Comparison of ENCODE assay signal across 8 cellular contexts in genomic region chr10:97196213-97197029, GRCh38. TPM values are rescaled to one million over a fixed set of nuclear protein-coding genes. Genes with fewer than 3 reads are reported as not detected.
DNase-seq lines count a peak whose midpoint lies in the region; ATAC-seq, FAIRE-seq and TF ChIP-seq lines count a peak whose summit lies in the region.

No MANE protein-coding gene starts in this region.

- CTCF ChIA-PET in H1 (lab: Charles Lee; ENCODE audit: partially characterized antibody), result interaction anchor here (0.7 to 44.6 kb wide), 35 partner anchors 11 to 202 kb away, joined by 3 to 1348 read pairs (median 5); partner anchors contain the start of gene SLIT1

- H2BK15ac ChIP-seq in H1 (ENCODE audit: low read length), result 0 out of 2 replicates have a peak overlapping the region, but pooled peaks have one; percentile 36

- no peak overlapping the region for H2BK5ac ChIP-seq in H1 (ENCODE audit: low read depth, low read length)

- FAIRE-seq in H1 (lab: Jason Lieb, UNC), result peak; percentile 90

- peak; percentile 62 for ATAC-seq in HG03095 (IDR thresholded peaks at IDR 0.05; ENCODE audit: unreplicated experiment)
- no peak for ATAC-seq in GM21515 (IDR thresholded peaks at IDR 0.05; ENCODE audit: unreplicated experiment)

- H3K18ac ChIP-seq in H1 (ENCODE audit: extremely low read depth, low read length), result peak overlapping the region; percentile 13; the same call in 1 of the 2 replicates

- H4K91ac ChIP-seq in H1 (replicated peaks; ENCODE audit: insufficient read length, low read length), result no peak overlapping the region

- peak overlapping the region; percentile 49 to 76 (median 64) for H3K4me3 ChIP-seq in H1 (ENCODE audit: extremely low read depth in 1 of 4, insufficient read depth in 2 of 4, low read depth in 3 of 4, low read length in 4 of 4)

- POLR2A ChIA-PET in H1 (lab: Charles Lee; ENCODE audit: partially characterized antibody), result interaction anchor here (0.8 to 2.0 kb wide), 5 partner anchors 11 to 57 kb away, joined by 3 to 5 read pairs (median 3); partner anchors contain the start of gene SLIT1

- no peak overlapping the region for H3K14ac ChIP-seq in H1 (ENCODE audit: insufficient read length)

- no peak overlapping the region for H3K9ac ChIP-seq in H1 (replicated peaks in 1 of 4; ENCODE audit: extremely low read depth in 1 of 4, low read depth in 3 of 4, low read length in 3 of 4)

- H3K9me3 ChIP-seq in H1 (ENCODE audit: insufficient read depth in 2 of 2, low read depth in 1 of 2, low read length in 1 of 2), result no peaks in the 10 kb centered on the region

- H4K8ac ChIP-seq in H1 (ENCODE audit: extremely low read depth, insufficient read depth, low read length), result peak overlapping the region; percentile 52; the same call in 1 of the 2 replicates

- H3K36me3 Mint-ChIP-seq in mesothelial cell of epicardium, result no peaks in the 10 kb centered on the region

- H2AK5ac ChIP-seq in H1 (ENCODE audit: low read depth, low read length), result no peak overlapping the region

- WGBS in H1 (ENCODE audit: extremely low coverage in 1 of 2, insufficient coverage in 1 of 2, insufficient read length in 1 of 2, insufficient replicate concordance in 2 of 2, low coverage in 1 of 2, low lambda C conversion rate in 2 of 2, missing lambda C conversion rate in 1 of 2), 2 experiments, result 2% methylated on average over 48 of the region's 56 CpGs; no CpG with 5 or more reads in 1 of the 2 experiments

- 0 out of 2 replicates have a peak overlapping the region, but pooled peaks have one; percentile 10 for H2AFZ ChIP-seq in H1 (ENCODE audit: low read length)

- no peak for TF ChIP-seq POLR2A in H1 (IDR thresholded peaks at IDR 0.05; ENCODE audit: control extremely low read depth in 1 of 2, low read depth in 2 of 2, low read length in 2 of 2)

- peaks cover 0 to 12% (median 7%) of the 10 kb centered on the region in 4 experiments; a peak in 5 of 7 replicates for H3K27me3 ChIP-seq in H1 (replicated peaks in 1 of 4; ENCODE audit: control insufficient read depth in 3 of 4, extremely low read depth in 1 of 4, insufficient read depth in 3 of 4, low read length in 3 of 4)

- H2BK120ac ChIP-seq in H1 (replicated peaks; ENCODE audit: low read depth, low read length), result no peak overlapping the region

- H3K79me2 ChIP-seq in H1 (ENCODE audit: control insufficient read depth in 1 of 2, insufficient read depth in 2 of 2, low read length in 2 of 2), result no peaks in the 10 kb centered on the region

- peaks cover 0 to 3% of the 10 kb centered on the region in 2 experiments for H4K20me1 ChIP-seq in H1 (replicated peaks in 1 of 2; ENCODE audit: control insufficient read depth in 1 of 2, insufficient read depth in 2 of 2, low read length in 2 of 2)

- TF ChIP-seq CTCF in H1 (IDR thresholded peaks at IDR 0.05; ENCODE audit: control extremely low read depth in 1 of 3, insufficient read depth in 1 of 3, low read depth in 1 of 3, low read length in 3 of 3) (peak; percentile 73 to 89 (median 83)), mesothelial cell of epicardium (IDR thresholded peaks at IDR 0.05; ENCODE audit: unreplicated experiment) (peak; percentile 63)

- no peaks in the 10 kb centered on the region for H3K36me3 ChIP-seq in H1 (ENCODE audit: control insufficient read depth in 2 of 4, insufficient read depth in 4 of 4, low read length in 3 of 4)

- H3K4me1 ChIP-seq in H1 (replicated peaks in 1 of 4; ENCODE audit: control insufficient read depth in 3 of 4, insufficient read depth in 4 of 4, low read length in 3 of 4), result peaks cover 2 to 9% (median 5%) of the 10 kb centered on the region in 4 experiments; a peak in 5 of 7 replicates

- in situ Hi-C loops in G401 (cut with HindIII; ENCODE audit: low sequenced_read_pairs), result no loop called here

- no peak overlapping the region for H3K27ac Mint-ChIP-seq in mesothelial cell of epicardium

- no peak overlapping the region for H4K5ac ChIP-seq in H1 (ENCODE audit: insufficient read length, low read depth, low read length)

- TF ChIP-seq RAD21 in H1 (IDR thresholded peaks at IDR 0.05 in 1 of 2, conservative IDR thresholded peaks at IDR 0.05 in 1 of 2; ENCODE audit: low read depth in 2 of 2, low read length in 2 of 2), result peak; percentile 55 to 73

- H3K23ac ChIP-seq in H1 (ENCODE audit: insufficient read length), result no peak overlapping the region

- H3K4ac ChIP-seq in H1 (replicated peaks; ENCODE audit: insufficient read length, low read depth, low read length), result no peak overlapping the region

- no peaks in the 10 kb centered on the region for H3K9me3 Mint-ChIP-seq in mesothelial cell of epicardium

- no peak overlapping the region for H2BK20ac ChIP-seq in H1 (ENCODE audit: low read length)

- no peak for TF ChIP-seq EP300 in H1 (IDR thresholded peaks at IDR 0.05; ENCODE audit: borderline replicate concordance in 1 of 2, low read depth in 2 of 2, low read length in 2 of 2)

- H3K56ac ChIP-seq in H1 (replicated peaks; ENCODE audit: insufficient read length, low read depth, low read length), result no peak overlapping the region

- peaks cover 88% of the 10 kb centered on the region for H3K27me3 Mint-ChIP-seq in mesothelial cell of epicardium (ENCODE audit: low read depth)

- H2BK12ac ChIP-seq in H1 (ENCODE audit: low read depth, low read length), result no peak overlapping the region

- peak overlapping the region; percentile 66 to 73 for H3K4me2 ChIP-seq in H1 (ENCODE audit: insufficient read depth in 1 of 2, low read depth in 2 of 2, low read length in 2 of 2)

- H3K4me1 Mint-ChIP-seq in mesothelial cell of epicardium, result peaks cover 4% of the 10 kb centered on the region

- no peaks in the 10 kb centered on the region for H3K79me1 ChIP-seq in H1 (ENCODE audit: low read depth, low read length)

- H3K27ac ChIP-seq in H1 (ENCODE audit: low read depth, low read length), result no peak overlapping the region

- H3K23me2 ChIP-seq in H1 (ENCODE audit: low read depth, low read length), result peaks cover 4% of the 10 kb centered on the region; the same call in 1 of the 2 replicates

- peak overlapping the region; percentile 59 for H3K4me3 Mint-ChIP-seq in mesothelial cell of epicardium

- peak; percentile 65 for DNase-seq in G401 (ENCODE audit: low spot score)
- DNase-seq in NCI-H82 treated with DMSO at 0.1 percent for 48 hours (lab: John Stamatoyannopoulos, UW; ENCODE audit: unreplicated experiment), result peak; percentile 79
- DNase-seq in activated CD8-positive, alpha-beta memory T cell treated with anti-CD3 and anti-CD28 coated beads for 1 hour (ENCODE audit: extremely low read depth in 1 of 2, low read depth in 1 of 2), result peak; percentile 28 to 39
- DNase-seq in H1 (ENCODE audit: low read depth in 1 of 2, low spot score in 2 of 2), result peak; percentile 56 to 85
- DNase-seq in mesothelial cell of epicardium (ENCODE audit: low spot score in 2 of 2, unreplicated experiment in 2 of 2), result peak in 1 of 2 experiments; percentile 51
- peak; percentile 47 to 51 for DNase-seq in stimulated activated CD8-positive, alpha-beta memory T cell treated with anti-CD3 and anti-CD28 coated beads, Interleukin-15, amount 100 ng/mL, for 48 hours (ENCODE audit: low read depth in 2 of 2)

TF ChIP-seq in H1, 55 proteins besides CTCF, POLR2A, EP300 and RAD21 (continues in another document):
- TF ChIP-seq KDM5A (IDR thresholded peaks at IDR 0.05; ENCODE audit: low read length) (no peak), SIN3A (conservative IDR thresholded peaks at IDR 0.05 in 1 of 2, IDR thresholded peaks at IDR 0.05 in 1 of 2; ENCODE audit: low read depth in 1 of 2, low read length in 2 of 2) (peak; percentile 67 to 70; a peak in 1 of 4 replicates), ASH2L (IDR thresholded peaks at IDR 0.05; ENCODE audit: low read length) (peak; percentile 90), SIX5 (IDR thresholded peaks at IDR 0.05; ENCODE audit: low read depth, low read length) (no peak), KDM1A (IDR thresholded peaks at IDR 0.05; ENCODE audit: borderline replicate concordance, low read length) (no peak), SAP30 (IDR thresholded peaks at IDR 0.05; ENCODE audit: insufficient read depth, insufficient replicate concordance, low read length) (peak; percentile 33), EZH2 (IDR thresholded peaks at IDR 0.05; ENCODE audit: low read depth, low read length, severe bottlenecking) (peak; percentile 49), RNF2 (IDR thresholded peaks at IDR 0.05; ENCODE audit: borderline replicate concordance, low read depth, low read length, missing control alignments, poor library complexity, severe bottlenecking) (no peak), HDAC6 (IDR thresholded peaks at IDR 0.05; ENCODE audit: low read depth, low read length) (no peak), HDAC2 (IDR thresholded peaks at IDR 0.05; ENCODE audit: borderline replicate concordance in 1 of 2, low read depth in 2 of 2, low read length in 2 of 2) (peak in 1 of 2 experiments; percentile 80; a peak in 1 of 4 replicates), GTF2F1 (IDR thresholded peaks at IDR 0.05; ENCODE audit: borderline replicate concordance, low read depth, low read length) (no peak), POU5F1 (IDR thresholded peaks at IDR 0.05; ENCODE audit: low read depth, low read length) (no peak), NRF1 (IDR thresholded peaks at IDR 0.05; ENCODE audit: low read depth, low read length) (no peak), E2F6 (IDR thresholded peaks at IDR 0.05) (no peak), SP2 (IDR thresholded peaks at IDR 0.05; ENCODE audit: low read length) (no peak), KDM4A (IDR thresholded peaks at IDR 0.05; ENCODE audit: low read depth, low read length, severe bottlenecking) (peak; percentile 92), GABPA (IDR thresholded peaks at IDR 0.05; ENCODE audit: borderline replicate concordance, insufficient read depth, low read length) (peak; percentile 61; the same call in 1 of the 2 replicates)

RNA-seq across cellular contexts. Expression of gene SLIT1, which starts 10.7 kb away (rescaled TPM):
- 0.06 and 0.20 TPM in 2 replicates for total RNA-seq in G401 (2014; rRNA removed; shearing (Covaris generic))
- total RNA-seq in H1 (2021; fragmentation: NEBNext Ultra II Directional; extraction: Animal tissue kit (Norgen Biotek cat#: 25700)), result 0.88 and 1.2 TPM in 2 replicates
- polyA plus RNA-seq in H1 (2011; rRNA removed), result 0.70 and 1.1 TPM in 2 replicates
- 0.79 TPM for polyA plus RNA-seq in H1 (2011; cell fraction: cytosol; rRNA removed)
- polyA plus RNA-seq in H1 (2011; cell fraction: nucleus; rRNA removed), result 3.4 TPM
- 0.50 to 0.74 TPM (median 0.57 TPM) in 4 replicates for polyA plus RNA-seq in H1 (2012, experiment 1 of 2)
- 0.26 TPM for polyA plus RNA-seq in H1 (2012, experiment 2 of 2)
- polyA plus RNA-seq in H1 (2013, experiment 1 of 2), result 0.53 TPM
- 0.39 TPM for polyA plus RNA-seq in H1 (2013, experiment 2 of 2)
- 0.78 and 1.0 TPM in 2 replicates for polyA minus RNA-seq in H1 (2011; rRNA and poly(A)+ RNA removed)
- 0.44 TPM for polyA minus RNA-seq in H1 (2011; cell fraction: cytosol; rRNA and poly(A)+ RNA removed)
- polyA minus RNA-seq in H1 (2011; cell fraction: nucleus; rRNA and poly(A)+ RNA removed), result 2.9 TPM
- total RNA-seq in mesothelial cell of epicardium, result 0.27 to 0.40 TPM (median 0.40 TPM) in 3 replicates
